In the genomic region with DNA sequence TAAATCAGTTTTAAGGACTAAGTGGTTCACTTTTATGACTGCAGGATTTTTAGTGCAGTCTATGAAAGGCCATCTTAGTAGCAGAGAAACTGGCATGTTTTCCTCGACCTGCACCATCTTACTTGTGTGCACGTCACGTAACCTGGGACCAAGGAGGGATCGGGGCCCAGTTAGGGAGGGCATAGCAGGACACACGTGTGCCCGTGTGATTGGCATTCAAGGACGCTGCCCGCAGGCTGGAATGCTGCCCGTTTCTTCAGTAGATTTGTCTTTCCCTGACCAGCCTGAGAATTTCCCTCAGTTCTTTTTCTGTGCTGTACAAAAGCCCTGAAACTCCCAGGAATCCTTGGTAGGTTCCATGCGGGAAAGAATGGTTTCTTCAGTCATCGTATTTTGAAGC, we compare ENCODE assay signal across 17 cellular contexts.
"Had no signal": no experiment of that assay in that cellular context is flagged by ENCODE, and none has a peak within 500 bp of the region (broad histone marks: within the 10 kb centered on the region; RNA-seq: fewer than 3 reads in every experiment).

No MANE protein-coding gene starts in this region.

- H3K27ac Mint-ChIP-seq: activated T-helper 1 cell treated with anti-CD3 and anti-CD28 coated beads, Interleukin-12 subunit alpha, Interleukin-12 subunit beta, Interleukin-2, Interleukin-4 antibody, amounts not matched to agents 30 ng/mL and 10 ng/mL and 1 ng/mL, durations not matched to agents 14 hours and 24 hours and 36 hours; naive thymus-derived CD4-positive, alpha-beta T cell had no signal

- H3K4me1 Mint-ChIP-seq: central memory CD8-positive, alpha-beta T cell had no signal

- H3K27me3 Mint-ChIP-seq: central memory CD8-positive, alpha-beta T cell had no signal

- H3K27ac ChIP-seq: foreskin keratinocyte, lower lobe of right lung, neutrophil, skin epidermis had no signal

- H3K27me3 ChIP-seq: foreskin keratinocyte, neutrophil had no signal

- DNase-seq: activated naive CD4-positive, alpha-beta T cell treated with Interleukin-2 at 50 U/mL for 16 hours; effector CD8-positive, alpha-beta T cell; foreskin keratinocyte; glutamatergic neuron; lower lobe of right lung; naive thymus-derived CD4-positive, alpha-beta T cell; right cardiac atrium; stimulated activated CD4-positive, alpha-beta T cell treated with anti-CD3 and anti-CD28 coated beads, Interleukin-15, amount 100 ng/mL, for 24 hours; stimulated activated CD4-positive, alpha-beta T cell treated with anti-CD3 and anti-CD28 coated beads, Interleukin-4, amount 100 ng/mL, for 1 hour; stimulated activated naive CD4-positive, alpha-beta T cell; T-helper 9 cell; trophoblast cell had no signal

- ATAC-seq: activated CD4-positive, CD25-positive, alpha-beta regulatory T cell treated with anti-CD3 and anti-CD28 coated beads, Interleukin-2, amount 50 U/mL, for 24 hours; foreskin keratinocyte; lower lobe of right lung; naive thymus-derived CD4-positive, alpha-beta T cell; right cardiac atrium had no signal

- H3K36me3 ChIP-seq: neutrophil had no signal

- H3K9me3 Mint-ChIP-seq: activated T-helper 1 cell treated with anti-CD3 and anti-CD28 coated beads, Interleukin-12 subunit alpha, Interleukin-12 subunit beta, Interleukin-2, Interleukin-4 antibody, amounts not matched to agents 30 ng/mL and 10 ng/mL and 1 ng/mL, durations not matched to agents 14 hours and 24 hours and 36 hours; central memory CD8-positive, alpha-beta T cell; naive thymus-derived CD4-positive, alpha-beta T cell had no signal

- H3K36me3 Mint-ChIP-seq: naive thymus-derived CD4-positive, alpha-beta T cell had no signal

- H3K4me3 ChIP-seq: lower lobe of right lung, skin epidermis had no signal

- H3K4me3 Mint-ChIP-seq: activated T-helper 1 cell treated with anti-CD3 and anti-CD28 coated beads, Interleukin-12 subunit alpha, Interleukin-12 subunit beta, Interleukin-2, Interleukin-4 antibody, amounts not matched to agents 30 ng/mL and 10 ng/mL and 1 ng/mL, durations not matched to agents 14 hours and 24 hours and 36 hours; central memory CD8-positive, alpha-beta T cell; naive thymus-derived CD4-positive, alpha-beta T cell had no signal

- H3K4me1 ChIP-seq: foreskin keratinocyte had no signal
